In genomic region chr9:121790841-121791240, GRCh38 we compare ENCODE assay signal across 1 cellular context.
TF ChIP-seq lines count a peak whose summit lies in the region.

No MANE protein-coding gene starts in this region.

TF ChIP-seq in K562, 482 proteins besides CTCF, POLR2A, EP300 and RAD21 (continued from another document and continues in another):
- TF ChIP-seq AFF1 (IDR thresholded peaks at IDR 0.05; ENCODE audit: low read depth in 1 of 2, partially characterized antibody in 2 of 2) (no peak), KHSRP (IDR thresholded peaks at IDR 0.05) (no peak; the same call in 1 of the 2 replicates), ZNF696 (CRISPR knock-in tag; conservative IDR thresholded peaks at IDR 0.05) (no peak), TCF3 (CRISPR knock-in tag; IDR thresholded peaks at IDR 0.05) (peak; percentile 79), SRSF7 (optimal IDR thresholded peaks at IDR 0.05; ENCODE audit: low read depth, low read length) (no peak), ZBTB17 (CRISPR knock-in tag; IDR thresholded peaks at IDR 0.05) (no peak), PKNOX1 (IDR thresholded peaks at IDR 0.05) (no peak), ZNF57 (CRISPR knock-in tag; IDR thresholded peaks at IDR 0.05) (no peak), SOX6 (IDR thresholded peaks at IDR 0.05) (peak; percentile 37; the same call in 1 of the 2 replicates), MITF (IDR thresholded peaks at IDR 0.05) (no peak), ZNF217 (CRISPR knock-in tag; IDR thresholded peaks at IDR 0.05) (no peak), MLX (CRISPR knock-in tag; conservative IDR thresholded peaks at IDR 0.05) (no peak), ZMIZ1 (IDR thresholded peaks at IDR 0.05; ENCODE audit: low read depth in 2 of 2, low read length in 2 of 2) (no peak), SMARCE1 (IDR thresholded peaks at IDR 0.05) (peak; percentile 86; the same call in 1 of the 2 replicates), MTA2 (IDR thresholded peaks at IDR 0.05; ENCODE audit: low read depth) (peak; percentile 90), CLOCK (CRISPR knock-in tag; IDR thresholded peaks at IDR 0.05; ENCODE audit: borderline replicate concordance) (no peak), EHMT2 (IDR thresholded peaks at IDR 0.05) (no peak), THRB (CRISPR knock-in tag; conservative IDR thresholded peaks at IDR 0.05) (0 out of 2 replicates have a peak, but pooled peaks have one; percentile 46), NFIC (IDR thresholded peaks at IDR 0.05) (peak; percentile 56), ZNF778 (CRISPR knock-in tag; IDR thresholded peaks at IDR 0.05) (no peak), SMARCA4 (IDR thresholded peaks at IDR 0.05) (peak; percentile 77; the same call in 1 of the 2 replicates), ZNF280A (IDR thresholded peaks at IDR 0.05; ENCODE audit: low read depth, partially characterized antibody) (no peak), SRSF9 (IDR thresholded peaks at IDR 0.05; ENCODE audit: borderline replicate concordance, low read depth, low read length) (no peak), ARID2 (IDR thresholded peaks at IDR 0.05) (no peak), SRSF1 (IDR thresholded peaks at IDR 0.05; ENCODE audit: low read depth, low read length) (no peak), CHD2 (IDR thresholded peaks at IDR 0.05; ENCODE audit: low read depth, low read length) (no peak), PTBP1 (IDR thresholded peaks at IDR 0.05; ENCODE audit: low read depth, low read length) (no peak), ELF4 (CRISPR knock-in tag; IDR thresholded peaks at IDR 0.05) (peak; percentile 99), ZBTB12 (CRISPR knock-in tag; IDR thresholded peaks at IDR 0.05) (no peak), RFX5 (IDR thresholded peaks at IDR 0.05; ENCODE audit: low read depth, low read length) (no peak), SFPQ (IDR thresholded peaks at IDR 0.05; ENCODE audit: low read depth, low read length) (no peak), SMAD4 (CRISPR knock-in tag; conservative IDR thresholded peaks at IDR 0.05) (no peak), CTBP1 (IDR thresholded peaks at IDR 0.05; ENCODE audit: borderline replicate concordance) (no peak), ARID1B (IDR thresholded peaks at IDR 0.05) (peak; percentile 95), MEIS2 (IDR thresholded peaks at IDR 0.05; ENCODE audit: partially characterized antibody) (no peak), ZNF780A (CRISPR knock-in tag; IDR thresholded peaks at IDR 0.05) (no peak), TCF7L2 (IDR thresholded peaks at IDR 0.05; ENCODE audit: low read depth, low read length) (no peak), RNF219 (CRISPR knock-in tag; IDR thresholded peaks at IDR 0.05) (no peak), FOXJ3 (CRISPR knock-in tag; IDR thresholded peaks at IDR 0.05) (no peak)
